11 cellular contexts compared by ENCODE assay signal in the genomic region with DNA sequence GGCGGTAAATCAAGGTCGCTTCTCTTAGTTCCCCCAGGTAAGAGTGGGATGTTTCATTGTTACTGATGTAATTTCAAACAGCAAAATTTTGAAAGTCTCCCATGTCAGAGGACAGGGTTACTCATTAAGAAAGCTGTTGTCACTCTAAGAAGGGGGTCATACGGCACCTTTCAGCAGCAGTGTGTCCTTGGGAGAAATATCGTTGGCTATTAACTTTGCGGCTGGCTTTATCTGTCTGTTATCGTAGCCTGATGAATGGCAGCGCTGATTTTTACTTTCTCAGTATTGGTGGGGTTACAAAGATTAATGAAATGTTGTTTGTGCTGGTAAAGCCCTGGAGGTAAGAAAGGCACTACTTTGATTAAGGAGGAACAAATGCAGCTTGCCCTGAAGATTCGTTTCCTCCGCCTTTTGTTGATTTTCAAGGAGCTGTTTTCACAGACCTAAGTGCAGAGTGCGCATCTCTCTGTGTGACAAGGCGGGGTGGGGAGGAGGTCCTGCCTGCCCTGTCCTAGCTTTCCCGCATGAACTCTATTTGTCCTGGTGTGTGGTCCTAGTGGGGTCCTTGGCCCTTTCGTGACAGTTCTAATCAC. TPM values are rescaled to one million over a fixed set of nuclear protein-coding genes. Genes with fewer than 3 reads are reported as not detected.
DNase-seq lines count a peak whose midpoint lies in the region; ATAC-seq and TF ChIP-seq lines count a peak whose summit lies in the region.
"Had no signal": no experiment of that assay in that cellular context is flagged by ENCODE, and none has a peak within 500 bp of the region (broad histone marks: within the 10 kb centered on the region; RNA-seq: fewer than 3 reads in every experiment).

No MANE protein-coding gene starts in this region.

- no peak overlapping the region for H2BK15ac ChIP-seq in mesenchymal stem cell (ENCODE audit: low read depth, poor library complexity, severe bottlenecking)

- POLR2A ChIA-PET in A673 (lab: Charles Lee; ENCODE audit: low non-redundant PET) = no interaction called here
- POLR2A ChIA-PET in HEK293 (lab: Yijun Ruan, JAX) = interaction anchor here (1.0 to 1.6 kb wide), 4 partner anchors 24 to 65 kb away, joined by 4 to 7 read pairs (median 6); a partner anchor contains a TSS

- H3K4me1 ChIP-seq in A673 (ENCODE audit: insufficient read depth, low read length, poor library complexity, severe bottlenecking) = peaks cover 12% of the 10 kb centered on the region
- no peaks in the 10 kb centered on the region for H3K4me1 ChIP-seq in HEK293 (ENCODE audit: control insufficient read depth, insufficient read depth, low read length)
- H3K4me1 ChIP-seq in mesenchymal stem cell (ENCODE audit: control insufficient read depth, insufficient read depth, low read depth, low read length) = peaks cover 1% of the 10 kb centered on the region

- ATAC-seq in HG03571 (IDR thresholded peaks at IDR 0.05; ENCODE audit: unreplicated experiment) = no peak

- no peaks in the 10 kb centered on the region for H3K27me3 ChIP-seq in A673 (replicated peaks; ENCODE audit: insufficient read depth, low read depth, low read length, poor library complexity)
- H3K27me3 ChIP-seq in brain microvascular endothelial cell (replicated peaks) = no peaks in the 10 kb centered on the region
- H3K27me3 ChIP-seq in mesenchymal stem cell (ENCODE audit: control insufficient read depth in 1 of 2, insufficient read depth in 1 of 2, low read length in 2 of 2) = peaks cover 0 to 44% of the 10 kb centered on the region in 2 experiments

- no peak overlapping the region for H2BK5ac ChIP-seq in mesenchymal stem cell (ENCODE audit: low read depth, low read length, poor library complexity, severe bottlenecking)

- H3K4me2 ChIP-seq in mesenchymal stem cell (ENCODE audit: low read length, poor library complexity, severe bottlenecking) = peak overlapping the region; percentile 92

- peak overlapping the region; percentile 36 for H3K4me3 ChIP-seq in A673 (ENCODE audit: low read depth, low read length, poor library complexity, severe bottlenecking)
- H3K4me3 ChIP-seq in HEK293 (ENCODE audit: low read depth, low read length) = peak overlapping the region; percentile 54
- peak overlapping the region; percentile 57 for H3K4me3 ChIP-seq in brain microvascular endothelial cell (ENCODE audit: low read depth, low read length)
- peak overlapping the region; percentile 38 to 75 for H3K4me3 ChIP-seq in mesenchymal stem cell (ENCODE audit: insufficient read depth in 1 of 2, low read depth in 1 of 2, low read length in 2 of 2)

- no peak overlapping the region for H4K91ac ChIP-seq in mesenchymal stem cell (ENCODE audit: low read length)

- TF ChIP-seq CTCF in A673 (conservative IDR thresholded peaks at IDR 0.05; ENCODE audit: low read depth, low read length) = no peak
- TF ChIP-seq CTCF in HEK293 (tag by site-specific recombination; IDR thresholded peaks at IDR 0.05) = no peak
- TF ChIP-seq CTCF in brain microvascular endothelial cell (IDR thresholded peaks at IDR 0.05; ENCODE audit: low read depth, low read length, missing control alignments) = no peak

- BruUV-seq in A673 (replicated peaks; lab: Mats Ljungman, UMichigan) = no TSS peak

- peak overlapping the region; percentile 53 for H3K9ac ChIP-seq in mesenchymal stem cell (ENCODE audit: low read length)

- no peak overlapping the region for H3K14ac ChIP-seq in mesenchymal stem cell (ENCODE audit: low read length in 2 of 2)

- CTCF ChIA-PET in A673 (lab: Charles Lee) = interaction anchor here (1.4 kb wide), 1 partner anchor 186 kb away, joined by 5 read pairs; no protein-coding TSS in a partner anchor
- CTCF ChIA-PET in HEK293 (lab: Yijun Ruan, JAX) = interaction anchor here (0.6 to 10.1 kb wide), 6 partner anchors 11 to 1684 kb away, joined by 3 to 269 read pairs (median 3); no protein-coding TSS in a partner anchor

- no peak overlapping the region for H2AK5ac ChIP-seq in mesenchymal stem cell (ENCODE audit: low read length, severe bottlenecking)

- no peak overlapping the region for H2BK120ac ChIP-seq in mesenchymal stem cell (ENCODE audit: low read depth, low read length)

- no peak overlapping the region for H3K18ac ChIP-seq in mesenchymal stem cell (ENCODE audit: low read depth in 1 of 2, low read length in 2 of 2)

- no peak overlapping the region for H4K8ac ChIP-seq in mesenchymal stem cell (ENCODE audit: low read length)

- no peak overlapping the region for H3K23ac ChIP-seq in mesenchymal stem cell (ENCODE audit: low read length in 2 of 2)

- DNase-seq in A673 (ENCODE audit: low spot score) (peak; percentile 43), brain microvascular endothelial cell (no peak), mesenchymal stem cell (no peak), GOT3 (lab: John Stamatoyannopoulos, UW) (no peak), foreskin melanocyte (no peak), NCI-H1436 treated with DMSO at 0.1 percent for 48 hours (lab: John Stamatoyannopoulos, UW) (no peak)
- DNase-seq: activated CD4-positive, alpha-beta T cell treated with anti-CD3 and anti-CD28 coated beads for 4 hours; cortex of kidney had no signal

- H3K9me3 ChIP-seq in A673 (ENCODE audit: low read depth, low read length, poor library complexity, severe bottlenecking) (no peaks in the 10 kb centered on the region), HEK293 (ENCODE audit: control insufficient read depth, insufficient read depth, low read depth, low read length) (no peaks in the 10 kb centered on the region), mesenchymal stem cell (ENCODE audit: control insufficient read depth, low read length) (no peaks in the 10 kb centered on the region)
- H3K9me3 ChIP-seq: neutrophil had no signal

- H3K36me3 ChIP-seq in A673 (ENCODE audit: insufficient read depth, low read length, poor library complexity, severe bottlenecking) (no peaks in the 10 kb centered on the region), HEK293 (ENCODE audit: control insufficient read depth in 2 of 2, insufficient read depth in 1 of 2, low read length in 2 of 2) (no peaks in the 10 kb centered on the region), brain microvascular endothelial cell (replicated peaks) (no peaks in the 10 kb centered on the region), mesenchymal stem cell (ENCODE audit: control insufficient read depth in 1 of 2, insufficient read depth in 2 of 2, low read depth in 1 of 2, low read length in 2 of 2) (no peaks in the 10 kb centered on the region)
- H3K36me3 ChIP-seq: neutrophil had no signal

- WGBS in mesenchymal stem cell = 17% methylated on average over 13 of the region's 13 CpGs

- in situ Hi-C loops in brain microvascular endothelial cell (cut with HindIII; ENCODE audit: low pct_ligation_motif_present, low sequenced_read_pairs) = no loop called here

- no peak overlapping the region for H2BK12ac ChIP-seq in mesenchymal stem cell (ENCODE audit: low read length in 2 of 2)

- H2AFZ ChIP-seq in mesenchymal stem cell (ENCODE audit: low read depth, low read length) = no peak overlapping the region

- intact Hi-C loops in A673 (cut with micrococcal nuclease; ENCODE audit: unreplicated experiment) = loop anchor here (1.0 kb wide), 1 partner anchor 24 kb away; no protein-coding TSS in a partner anchor

- no peaks in the 10 kb centered on the region for H3K79me1 ChIP-seq in mesenchymal stem cell (replicated peaks; ENCODE audit: low read length, poor library complexity, severe bottlenecking)

- H3K27ac ChIP-seq in A673 (ENCODE audit: low read depth, low read length, poor library complexity, severe bottlenecking) (no peak overlapping the region), HEK293 (ENCODE audit: extremely low read depth, low read depth, low read length) (no peak overlapping the region), brain microvascular endothelial cell (no peak overlapping the region), mesenchymal stem cell (ENCODE audit: low read length, poor library complexity, severe bottlenecking) (no peak overlapping the region)
- H3K27ac ChIP-seq: neutrophil had no signal

- H3K4ac ChIP-seq in mesenchymal stem cell (ENCODE audit: low read depth in 1 of 2, low read length in 2 of 2) = no peak overlapping the region

TF ChIP-seq in HEK293, 187 proteins besides CTCF, POLR2A, EP300 and RAD21:
- 0 out of 2 replicates have a peak, but pooled peaks have one; percentile 22 for TF ChIP-seq ZNF366 (tag by site-specific recombination; conservative IDR thresholded peaks at IDR 0.05)
- no peak for TF ChIP-seq ZNF48 (tag by site-specific recombination; IDR thresholded peaks at IDR 0.05)

RNA-seq across cellular contexts. Expression of a gene that starts 27.6 kb away (rescaled TPM):
- 59.2 and 64.6 TPM in 2 replicates for total RNA-seq in A673 (2021)
- polyA plus RNA-seq in mesenchymal stem cell (2013, experiment 1 of 2) = 13.6 TPM
- polyA plus RNA-seq in mesenchymal stem cell (2013, experiment 2 of 2) = 14.5 TPM
